ENCODE assay signal across 1 cellular context in genomic region chr19:15702590-15702930, GRCh38.
A peak's percentile ranks its signal among the peaks of the same experiment; 100 is the strongest.
TF ChIP-seq lines count a peak whose summit lies in the region.

No MANE protein-coding gene starts in this region.

TF ChIP-seq in HEK293, 187 proteins besides CTCF, POLR2A, EP300 and RAD21 (continued from another document):
- TF ChIP-seq ZNF518A (tag by site-specific recombination; conservative IDR thresholded peaks at IDR 0.05; ENCODE audit: low read depth) (0 out of 2 replicates have a peak, but pooled peaks have one; percentile 30), ZNF654 (tag by site-specific recombination; IDR thresholded peaks at IDR 0.05; ENCODE audit: low read depth) (no peak), GLIS1 (tag by site-specific recombination; IDR thresholded peaks at IDR 0.05) (peak; percentile 57), ZBTB17 (tag by site-specific recombination; IDR thresholded peaks at IDR 0.05) (0 out of 2 replicates have a peak, but pooled peaks have one; percentile 18), GLIS2 (tag by site-specific recombination; IDR thresholded peaks at IDR 0.05) (no peak), ZNF423 (tag by site-specific recombination; IDR thresholded peaks at IDR 0.05) (no peak), ZNF248 (tag by site-specific recombination; IDR thresholded peaks at IDR 0.05) (no peak), ZNF112 (tag by site-specific recombination; IDR thresholded peaks at IDR 0.05) (no peak), BCL11A (tag by site-specific recombination; IDR thresholded peaks at IDR 0.05; ENCODE audit: low read depth) (no peak), ZBTB21 (tag by site-specific recombination; IDR thresholded peaks at IDR 0.05) (0 out of 2 replicates have a peak, but pooled peaks have one; percentile 60), ZNF596 (tag by site-specific recombination; IDR thresholded peaks at IDR 0.05) (no peak), ZNF621 (tag by site-specific recombination; IDR thresholded peaks at IDR 0.05) (no peak), ZNF585B (tag by site-specific recombination; IDR thresholded peaks at IDR 0.05) (no peak), MZF1 (tag by site-specific recombination; IDR thresholded peaks at IDR 0.05; ENCODE audit: borderline replicate concordance) (no peak), ZFP3 (tag by site-specific recombination; IDR thresholded peaks at IDR 0.05; ENCODE audit: low read depth) (no peak), YY1 (tag by site-specific recombination; IDR thresholded peaks at IDR 0.05) (no peak), ZNF324 (tag by site-specific recombination; IDR thresholded peaks at IDR 0.05) (peak; percentile 22; the same call in 1 of the 2 replicates), PRDM10 (tag by site-specific recombination; IDR thresholded peaks at IDR 0.05) (peak; percentile 47; the same call in 1 of the 2 replicates), ZNF394 (tag by site-specific recombination; IDR thresholded peaks at IDR 0.05; ENCODE audit: borderline replicate concordance) (no peak), ZNF266 (tag by site-specific recombination; IDR thresholded peaks at IDR 0.05; ENCODE audit: low read depth) (no peak), PBX3 (CRISPR knock-in tag; IDR thresholded peaks at IDR 0.05) (no peak), ZNF600 (tag by site-specific recombination; IDR thresholded peaks at IDR 0.05) (peak; percentile 48; the same call in 1 of the 2 replicates), GFI1B (tag by site-specific recombination; IDR thresholded peaks at IDR 0.05) (no peak), ZNF24 (tag by site-specific recombination; IDR thresholded peaks at IDR 0.05) (peak; percentile 84), KLF17 (tag by site-specific recombination; IDR thresholded peaks at IDR 0.05) (no peak), ZNF19 (tag by site-specific recombination; IDR thresholded peaks at IDR 0.05; ENCODE audit: low read depth) (no peak), ZNF148 (tag by site-specific recombination; IDR thresholded peaks at IDR 0.05; ENCODE audit: borderline replicate concordance) (no peak), ZSCAN30 (tag by site-specific recombination; IDR thresholded peaks at IDR 0.05) (0 out of 2 replicates have a peak, but pooled peaks have one; percentile 24), ZNF660 (tag by site-specific recombination; IDR thresholded peaks at IDR 0.05) (peak; percentile 93), MYNN (tag by site-specific recombination; IDR thresholded peaks at IDR 0.05; ENCODE audit: borderline replicate concordance) (no peak), ZNF335 (tag by site-specific recombination; conservative IDR thresholded peaks at IDR 0.05) (peak; percentile 70), ZNF629 (tag by site-specific recombination; IDR thresholded peaks at IDR 0.05) (peak; percentile 45; the same call in 1 of the 2 replicates), SALL2 (tag by site-specific recombination; IDR thresholded peaks at IDR 0.05; ENCODE audit: borderline replicate concordance) (no peak), SCRT2 (tag by site-specific recombination; IDR thresholded peaks at IDR 0.05) (no peak)
